Comparison of ENCODE assay signal across 8 cellular contexts in genomic region chr14:60164404-60164716, GRCh38. TPM values are rescaled to one million over a fixed set of nuclear protein-coding genes. Genes with fewer than 3 reads are reported as not detected.
DNase-seq lines count a peak whose midpoint lies in the region; ATAC-seq lines count a peak whose summit lies in the region.

No MANE protein-coding gene starts in this region.

- CTCF ChIA-PET in activated CD4-positive, alpha-beta memory T cell treated with anti-CD3 and anti-CD28 coated beads, Interleukin-2, amount 10 ng/mL, durations not matched to agents 7 days and 5 days (lab: Charles Lee) = interaction anchor here (1.1 to 5.6 kb wide), 7 partner anchors 9 to 199 kb away, joined by 3 to 35 read pairs (median 5); no protein-coding TSS in a partner anchor

- no peaks in the 10 kb centered on the region for H3K27me3 Mint-ChIP-seq in activated CD4-positive, alpha-beta memory T cell treated with anti-CD3 and anti-CD28 coated beads, Interleukin-2, amount 10 ng/mL, durations not matched to agents 7 days and 5 days

- peak overlapping the region; percentile 83 for H3K4me3 ChIP-seq in iPS-18c (ENCODE audit: insufficient read depth, low read depth, low read length)

- H3K27ac Mint-ChIP-seq in activated CD4-positive, alpha-beta memory T cell treated with anti-CD3 and anti-CD28 coated beads, Interleukin-2, amount 10 ng/mL, durations not matched to agents 7 days and 5 days = peak overlapping the region; percentile 94

- ATAC-seq in GM18498 (IDR thresholded peaks at IDR 0.05; ENCODE audit: unreplicated experiment) (peak; percentile 9), HG02678 (IDR thresholded peaks at IDR 0.05; ENCODE audit: unreplicated experiment) (peak; percentile 1)

- H3K4me3 Mint-ChIP-seq in activated CD4-positive, alpha-beta memory T cell treated with anti-CD3 and anti-CD28 coated beads, Interleukin-2, amount 10 ng/mL, durations not matched to agents 7 days and 5 days = peak overlapping the region; percentile 91

- H3K9me3 ChIP-seq in iPS-18c (ENCODE audit: control insufficient read depth, insufficient read depth, low read length) = no peaks in the 10 kb centered on the region

- POLR2A ChIA-PET in activated CD4-positive, alpha-beta memory T cell treated with anti-CD3 and anti-CD28 coated beads, Interleukin-2, amount 10 ng/mL, durations not matched to agents 7 days and 5 days (lab: Charles Lee) = interaction anchor here (1.2 to 4.2 kb wide), 9 partner anchors 8 to 86 kb away, joined by 3 to 55 read pairs (median 9); partner anchors contain the start of genes PCNX4 and PPM1A

- H3K36me3 Mint-ChIP-seq in activated CD4-positive, alpha-beta memory T cell treated with anti-CD3 and anti-CD28 coated beads, Interleukin-2, amount 10 ng/mL, durations not matched to agents 7 days and 5 days (ENCODE audit: low read depth) = peaks cover 30% of the 10 kb centered on the region

- H3K9me3 Mint-ChIP-seq in activated CD4-positive, alpha-beta memory T cell treated with anti-CD3 and anti-CD28 coated beads, Interleukin-2, amount 10 ng/mL, durations not matched to agents 7 days and 5 days = no peaks in the 10 kb centered on the region

- no peak for DNase-seq in activated CD4-positive, alpha-beta memory T cell treated with anti-CD3 and anti-CD28 coated beads, Interleukin-2, amount 10 ng/mL, durations not matched to agents 7 days and 5 days
- DNase-seq in superior temporal gyrus (ENCODE audit: extremely low spot score) = peak; percentile 78
- no peak for DNase-seq in activated CD8-positive, alpha-beta memory T cell treated with anti-CD3 and anti-CD28 coated beads, Interleukin-2, amount 50 U/mL, for 48 hours
- DNase-seq in NCI-H2107 (lab: John Stamatoyannopoulos, UW) = no peak
- no peak for DNase-seq in GM19238 (ENCODE audit: insufficient read length, low spot score)

- H3K4me1 Mint-ChIP-seq in activated CD4-positive, alpha-beta memory T cell treated with anti-CD3 and anti-CD28 coated beads, Interleukin-2, amount 10 ng/mL, durations not matched to agents 7 days and 5 days = peaks cover 39% of the 10 kb centered on the region

RNA-seq across cellular contexts. Expression of gene DHRS7, which starts 0.8 kb away (rescaled TPM):
- total RNA-seq in activated CD4-positive, alpha-beta memory T cell treated with anti-CD3 and anti-CD28 coated beads, Interleukin-2, amount 10 ng/mL, durations not matched to agents 7 days and 5 days = 10 to 100 TPM; 76.5 to 77.9 TPM
